Comparison of ENCODE assay signal across 21 cellular contexts in the genomic region with DNA sequence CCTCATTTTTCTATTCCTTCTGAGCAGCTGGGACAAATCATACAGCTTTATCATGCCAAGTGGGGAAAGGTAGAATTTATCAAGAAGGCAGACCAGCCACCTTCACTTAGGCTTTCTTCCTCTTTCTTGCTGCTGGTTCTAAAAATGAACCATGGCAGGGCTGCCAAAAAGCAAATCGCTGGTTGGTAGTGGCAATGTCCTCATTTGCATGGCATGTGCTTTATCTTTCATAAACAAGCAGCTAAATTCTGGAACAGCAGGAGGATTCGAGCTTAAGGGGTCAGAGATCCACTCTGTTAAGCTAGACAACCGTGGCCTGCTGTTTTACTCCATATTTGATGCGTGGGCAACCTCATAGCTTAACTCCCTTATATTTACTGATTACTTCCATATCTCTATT.
DNase-seq lines count a peak whose midpoint lies in the region; ATAC-seq and TF ChIP-seq lines count a peak whose summit lies in the region.
"Had no signal": no experiment of that assay in that cellular context is flagged by ENCODE, and none has a peak within 500 bp of the region (broad histone marks: within the 10 kb centered on the region; RNA-seq: fewer than 3 reads in every experiment).

No MANE protein-coding gene starts in this region.

- no peaks in the 10 kb centered on the region for H3K9me3 Mint-ChIP-seq in endodermal cell
- peaks cover 6% of the 10 kb centered on the region for H3K9me3 Mint-ChIP-seq in stimulated activated effector memory CD8-positive, alpha-beta T cell treated with anti-CD3 and anti-CD28 coated beads, Interleukin-12 subunit alpha, Interleukin-12 subunit beta, amount 100 ng/mL, for 72 hours
- H3K9me3 Mint-ChIP-seq: activated naive CD8-positive, alpha-beta T cell treated with anti-CD3 and anti-CD28 coated beads for 36 hours; activated T-cell treated with anti-CD3 and anti-CD28 coated beads, Interleukin-2, amount 50 U/mL, for 24 hours had no signal

- no peak overlapping the region for H3K27ac Mint-ChIP-seq in endodermal cell
- H3K27ac Mint-ChIP-seq in stimulated activated effector memory CD8-positive, alpha-beta T cell treated with anti-CD3 and anti-CD28 coated beads, Interleukin-12 subunit alpha, Interleukin-12 subunit beta, amount 100 ng/mL, for 72 hours: no peak overlapping the region
- H3K27ac Mint-ChIP-seq: activated naive CD8-positive, alpha-beta T cell treated with anti-CD3 and anti-CD28 coated beads for 36 hours; activated T-cell treated with anti-CD3 and anti-CD28 coated beads, Interleukin-2, amount 50 U/mL, for 24 hours; CD4-positive, alpha-beta memory T cell had no signal

- H3K27me3 ChIP-seq in endodermal cell (ENCODE audit: control insufficient read depth, insufficient read depth, low read length, poor library complexity, severe bottlenecking): no peaks in the 10 kb centered on the region
- H3K27me3 ChIP-seq: gastrocnemius medialis, neutrophil, upper lobe of left lung had no signal

- no peak overlapping the region for H3K4me3 ChIP-seq in endodermal cell (ENCODE audit: low read length)
- H3K4me3 ChIP-seq: gastrocnemius medialis, GM12878, upper lobe of left lung had no signal

- no peaks in the 10 kb centered on the region for H3K36me3 ChIP-seq in endodermal cell (ENCODE audit: control insufficient read depth, insufficient read depth, low read length)
- H3K36me3 ChIP-seq: gastrocnemius medialis, neutrophil, upper lobe of left lung had no signal

- no peak overlapping the region for H3K27ac ChIP-seq in endodermal cell (ENCODE audit: low read depth, low read length)
- H3K27ac ChIP-seq: 22Rv1, gastrocnemius medialis, neutrophil, upper lobe of left lung had no signal

- ATAC-seq in omental fat pad (ENCODE audit: low FRiP score) (peak; percentile 45), GM19463 (IDR thresholded peaks at IDR 0.05; ENCODE audit: unreplicated experiment) (no peak), HG02885 (IDR thresholded peaks at IDR 0.05; ENCODE audit: poor library complexity, unreplicated experiment) (no peak)
- ATAC-seq in stimulated activated effector memory CD8-positive, alpha-beta T cell treated with anti-CD3 and anti-CD28 coated beads, Interleukin-12 subunit alpha, Interleukin-12 subunit beta, amount 100 ng/mL, for 72 hours: no peak
- ATAC-seq: gastrocnemius medialis, GM12878, HCT116 had no signal

- H3K4me3 Mint-ChIP-seq in endodermal cell: no peak overlapping the region
- no peak overlapping the region for H3K4me3 Mint-ChIP-seq in stimulated activated effector memory CD8-positive, alpha-beta T cell treated with anti-CD3 and anti-CD28 coated beads, Interleukin-12 subunit alpha, Interleukin-12 subunit beta, amount 100 ng/mL, for 72 hours
- H3K4me3 Mint-ChIP-seq: activated naive CD8-positive, alpha-beta T cell treated with anti-CD3 and anti-CD28 coated beads for 36 hours; activated T-cell treated with anti-CD3 and anti-CD28 coated beads, Interleukin-2, amount 50 U/mL, for 24 hours; CD4-positive, alpha-beta memory T cell had no signal

- TF ChIP-seq CTCF in endodermal cell (conservative IDR thresholded peaks at IDR 0.05): no peak
- no peak for TF ChIP-seq CTCF in omental fat pad (IDR thresholded peaks at IDR 0.05)

- no peaks in the 10 kb centered on the region for H3K36me3 Mint-ChIP-seq in endodermal cell (ENCODE audit: low read depth)
- H3K36me3 Mint-ChIP-seq in stimulated activated effector memory CD8-positive, alpha-beta T cell treated with anti-CD3 and anti-CD28 coated beads, Interleukin-12 subunit alpha, Interleukin-12 subunit beta, amount 100 ng/mL, for 72 hours: no peaks in the 10 kb centered on the region
- H3K36me3 Mint-ChIP-seq: activated naive CD8-positive, alpha-beta T cell treated with anti-CD3 and anti-CD28 coated beads for 36 hours; CD4-positive, alpha-beta memory T cell had no signal

- H3K4me1 Mint-ChIP-seq in endodermal cell: peaks cover 9% of the 10 kb centered on the region
- no peaks in the 10 kb centered on the region for H3K4me1 Mint-ChIP-seq in stimulated activated effector memory CD8-positive, alpha-beta T cell treated with anti-CD3 and anti-CD28 coated beads, Interleukin-12 subunit alpha, Interleukin-12 subunit beta, amount 100 ng/mL, for 72 hours
- H3K4me1 Mint-ChIP-seq: activated naive CD8-positive, alpha-beta T cell treated with anti-CD3 and anti-CD28 coated beads for 36 hours; CD4-positive, alpha-beta memory T cell had no signal

- H3K9me3 ChIP-seq in endodermal cell (ENCODE audit: control insufficient read depth, low read length): no peaks in the 10 kb centered on the region
- H3K9me3 ChIP-seq: gastrocnemius medialis, neutrophil, upper lobe of left lung had no signal

- no peaks in the 10 kb centered on the region for H3K4me1 ChIP-seq in endodermal cell (ENCODE audit: control insufficient read depth, insufficient read depth, low read length)
- H3K4me1 ChIP-seq: gastrocnemius medialis had no signal

- 78 to 81% methylated on average over 4 of the region's 4 CpGs for WGBS in endodermal cell (ENCODE audit: insufficient coverage in 1 of 2, insufficient read length in 1 of 2), 2 experiments

- H3K27me3 Mint-ChIP-seq in endodermal cell (ENCODE audit: insufficient read depth): peaks cover 5% of the 10 kb centered on the region

- no peak overlapping the region for H3K9ac ChIP-seq in endodermal cell (ENCODE audit: extremely low read depth, low read length, poor library complexity, severe bottlenecking)

- peak; percentile 9 for DNase-seq in DMS 273 (lab: John Stamatoyannopoulos, UW; ENCODE audit: unreplicated experiment)
- no peak for DNase-seq in DMS 273 treated with DMSO at 0.1 percent for 48 hours (lab: John Stamatoyannopoulos, UW)
- peak; percentile 47 for DNase-seq in NAMALWA (ENCODE audit: low spot score)
- peak; percentile 51 for DNase-seq in endodermal cell
- DNase-seq in omental fat pad (ENCODE audit: low spot score): no peak
- DNase-seq in stimulated activated effector memory CD8-positive, alpha-beta T cell treated with anti-CD3 and anti-CD28 coated beads, Interleukin-12 subunit alpha, Interleukin-12 subunit beta, amount 100 ng/mL, for 72 hours (ENCODE audit: low spot score in 2 of 2): no peak
- DNase-seq: activated CD4-positive, alpha-beta T cell treated with anti-CD3 and anti-CD28 coated beads, Interleukin-2, amount 50 U/mL, for 4 hours; activated naive CD8-positive, alpha-beta T cell treated with anti-CD3 and anti-CD28 coated beads for 36 hours; activated T-cell treated with anti-CD3 and anti-CD28 coated beads, Interleukin-2, amount 50 U/mL, for 24 hours; CD4-positive, alpha-beta memory T cell; cerebellar nuclear complex; gastrocnemius medialis; NCI-H1092 treated with DMSO at 0.1 percent for 48 hours; T-helper 9 cell; upper lobe of left lung had no signal

Comparison
In these comparisons a context has a peak if more than half of its experiments do, and no peak if none do; other contexts are left out.
1. DNase-seq: peak in DMS 273 (single experiment), NAMALWA (single experiment) and endodermal cell (single experiment); none in DMS 273 treated with DMSO at 0.1 percent for 48 hours (single experiment), omental fat pad (single experiment) and stimulated activated effector memory CD8-positive, alpha-beta T cell treated with anti-CD3 and anti-CD28 coated beads, Interleukin-12 subunit alpha, Interleukin-12 subunit beta, amount 100 ng/mL, for 72 hours (0 of 2).